1 cellular context compared by ENCODE assay signal in the genomic region with DNA sequence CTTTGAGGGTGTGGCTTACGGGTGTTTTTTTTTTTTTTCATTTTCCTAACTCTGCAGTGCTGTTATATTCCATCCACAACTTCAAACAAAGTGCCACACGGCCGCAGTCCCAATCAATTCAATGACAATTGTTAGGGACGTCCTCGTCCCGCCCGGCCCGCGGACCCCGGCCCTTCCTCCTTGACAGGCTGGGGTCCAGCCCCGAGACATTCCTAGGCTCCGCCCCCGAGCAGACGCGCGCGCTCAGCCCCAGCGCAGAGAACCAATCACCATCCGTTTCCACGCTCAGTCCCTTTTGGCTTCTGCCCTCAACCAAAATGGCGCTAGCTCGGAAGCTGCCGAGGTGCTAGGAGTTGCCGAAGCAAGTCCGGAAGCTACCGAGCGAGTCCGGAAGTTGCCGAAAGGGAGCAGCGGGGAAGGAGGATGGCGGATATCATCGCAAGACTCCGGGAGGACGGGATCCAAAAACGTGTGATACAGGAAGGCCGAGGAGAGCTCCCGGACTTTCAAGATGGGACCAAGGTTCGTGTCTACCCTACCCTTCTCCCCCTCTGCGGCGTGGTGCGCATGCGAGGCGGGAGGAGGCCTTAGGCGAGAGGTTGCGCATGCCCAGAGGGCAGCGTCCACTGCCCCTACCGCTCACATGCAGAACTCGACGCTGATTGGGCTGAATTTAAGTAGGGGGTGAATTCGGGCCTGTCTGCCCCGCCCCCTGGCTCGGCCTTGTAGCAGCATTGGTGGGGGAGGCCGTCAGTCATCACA.
TF ChIP-seq lines count a peak whose summit lies in the region.

Gene AIP (plus strand): TSS at position 291 of the 762 bp plus-strand sequence. CDS start 133 bp downstream, at position 424.

TF ChIP-seq in K562, 482 proteins besides CTCF, POLR2A, EP300 and RAD21 (continued from another document and continues in another):
- TF ChIP-seq, protein P1, sequence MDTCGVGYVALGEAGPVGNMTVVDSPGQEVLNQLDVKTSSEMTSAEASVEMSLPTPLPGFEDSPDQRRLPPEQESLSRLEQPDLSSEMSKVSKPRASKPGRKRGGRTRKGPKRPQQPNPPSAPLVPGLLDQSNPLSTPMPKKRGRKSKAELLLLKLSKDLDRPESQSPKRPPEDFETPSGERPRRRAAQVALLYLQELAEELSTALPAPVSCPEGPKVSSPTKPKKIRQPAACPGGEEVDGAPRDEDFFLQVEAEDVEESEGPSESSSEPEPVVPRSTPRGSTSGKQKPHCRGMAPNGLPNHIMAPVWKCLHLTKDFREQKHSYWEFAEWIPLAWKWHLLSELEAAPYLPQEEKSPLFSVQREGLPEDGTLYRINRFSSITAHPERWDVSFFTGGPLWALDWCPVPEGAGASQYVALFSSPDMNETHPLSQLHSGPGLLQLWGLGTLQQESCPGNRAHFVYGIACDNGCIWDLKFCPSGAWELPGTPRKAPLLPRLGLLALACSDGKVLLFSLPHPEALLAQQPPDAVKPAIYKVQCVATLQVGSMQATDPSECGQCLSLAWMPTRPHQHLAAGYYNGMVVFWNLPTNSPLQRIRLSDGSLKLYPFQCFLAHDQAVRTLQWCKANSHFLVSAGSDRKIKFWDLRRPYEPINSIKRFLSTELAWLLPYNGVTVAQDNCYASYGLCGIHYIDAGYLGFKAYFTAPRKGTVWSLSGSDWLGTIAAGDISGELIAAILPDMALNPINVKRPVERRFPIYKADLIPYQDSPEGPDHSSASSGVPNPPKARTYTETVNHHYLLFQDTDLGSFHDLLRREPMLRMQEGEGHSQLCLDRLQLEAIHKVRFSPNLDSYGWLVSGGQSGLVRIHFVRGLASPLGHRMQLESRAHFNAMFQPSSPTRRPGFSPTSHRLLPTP (IDR thresholded peaks at IDR 0.05; ENCODE audit: borderline replicate concordance, extremely low read depth, insufficient read length), result no peak
- TF ChIP-seq ILF3 (IDR thresholded peaks at IDR 0.05; ENCODE audit: borderline replicate concordance), result no peak
- TF ChIP-seq, protein P2, sequence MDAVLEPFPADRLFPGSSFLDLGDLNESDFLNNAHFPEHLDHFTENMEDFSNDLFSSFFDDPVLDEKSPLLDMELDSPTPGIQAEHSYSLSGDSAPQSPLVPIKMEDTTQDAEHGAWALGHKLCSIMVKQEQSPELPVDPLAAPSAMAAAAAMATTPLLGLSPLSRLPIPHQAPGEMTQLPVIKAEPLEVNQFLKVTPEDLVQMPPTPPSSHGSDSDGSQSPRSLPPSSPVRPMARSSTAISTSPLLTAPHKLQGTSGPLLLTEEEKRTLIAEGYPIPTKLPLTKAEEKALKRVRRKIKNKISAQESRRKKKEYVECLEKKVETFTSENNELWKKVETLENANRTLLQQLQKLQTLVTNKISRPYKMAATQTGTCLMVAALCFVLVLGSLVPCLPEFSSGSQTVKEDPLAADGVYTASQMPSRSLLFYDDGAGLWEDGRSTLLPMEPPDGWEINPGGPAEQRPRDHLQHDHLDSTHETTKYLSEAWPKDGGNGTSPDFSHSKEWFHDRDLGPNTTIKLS (IDR thresholded peaks at IDR 0.05; ENCODE audit: borderline replicate concordance, low read depth), result peak; percentile 90
- peak; percentile 46; the same call in 1 of the 2 replicates for TF ChIP-seq JUND (IDR thresholded peaks at IDR 0.05; ENCODE audit: borderline replicate concordance, low read depth, low read length)
- 0 out of 3 replicates have a peak, but pooled peaks have one; percentile 58 for TF ChIP-seq JUND (tag; IDR thresholded peaks at IDR 0.05; ENCODE audit: borderline replicate concordance, low read depth, low read length)
- peak; percentile 98 for TF ChIP-seq NR3C1 (CRISPR knock-in tag; IDR thresholded peaks at IDR 0.05)
- peak; percentile 95; the same call in 1 of the 2 replicates for TF ChIP-seq ZNF282 (CRISPR knock-in tag; IDR thresholded peaks at IDR 0.05)
- no peak for TF ChIP-seq HNRNPK (IDR thresholded peaks at IDR 0.05; ENCODE audit: low read depth, low read length, poor library complexity, severe bottlenecking)
- TF ChIP-seq, protein P3, sequence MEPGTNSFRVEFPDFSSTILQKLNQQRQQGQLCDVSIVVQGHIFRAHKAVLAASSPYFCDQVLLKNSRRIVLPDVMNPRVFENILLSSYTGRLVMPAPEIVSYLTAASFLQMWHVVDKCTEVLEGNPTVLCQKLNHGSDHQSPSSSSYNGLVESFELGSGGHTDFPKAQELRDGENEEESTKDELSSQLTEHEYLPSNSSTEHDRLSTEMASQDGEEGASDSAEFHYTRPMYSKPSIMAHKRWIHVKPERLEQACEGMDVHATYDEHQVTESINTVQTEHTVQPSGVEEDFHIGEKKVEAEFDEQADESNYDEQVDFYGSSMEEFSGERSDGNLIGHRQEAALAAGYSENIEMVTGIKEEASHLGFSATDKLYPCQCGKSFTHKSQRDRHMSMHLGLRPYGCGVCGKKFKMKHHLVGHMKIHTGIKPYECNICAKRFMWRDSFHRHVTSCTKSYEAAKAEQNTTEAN (CRISPR knock-in tag; IDR thresholded peaks at IDR 0.05), result peak; percentile 94; the same call in 1 of the 2 replicates
- no peak for TF ChIP-seq ILK (tag; IDR thresholded peaks at IDR 0.05; ENCODE audit: borderline replicate concordance, low read depth)
- no peak for TF ChIP-seq NELFE (IDR thresholded peaks at IDR 0.05; ENCODE audit: insufficient read depth, insufficient read length)
- TF ChIP-seq, protein P4, sequence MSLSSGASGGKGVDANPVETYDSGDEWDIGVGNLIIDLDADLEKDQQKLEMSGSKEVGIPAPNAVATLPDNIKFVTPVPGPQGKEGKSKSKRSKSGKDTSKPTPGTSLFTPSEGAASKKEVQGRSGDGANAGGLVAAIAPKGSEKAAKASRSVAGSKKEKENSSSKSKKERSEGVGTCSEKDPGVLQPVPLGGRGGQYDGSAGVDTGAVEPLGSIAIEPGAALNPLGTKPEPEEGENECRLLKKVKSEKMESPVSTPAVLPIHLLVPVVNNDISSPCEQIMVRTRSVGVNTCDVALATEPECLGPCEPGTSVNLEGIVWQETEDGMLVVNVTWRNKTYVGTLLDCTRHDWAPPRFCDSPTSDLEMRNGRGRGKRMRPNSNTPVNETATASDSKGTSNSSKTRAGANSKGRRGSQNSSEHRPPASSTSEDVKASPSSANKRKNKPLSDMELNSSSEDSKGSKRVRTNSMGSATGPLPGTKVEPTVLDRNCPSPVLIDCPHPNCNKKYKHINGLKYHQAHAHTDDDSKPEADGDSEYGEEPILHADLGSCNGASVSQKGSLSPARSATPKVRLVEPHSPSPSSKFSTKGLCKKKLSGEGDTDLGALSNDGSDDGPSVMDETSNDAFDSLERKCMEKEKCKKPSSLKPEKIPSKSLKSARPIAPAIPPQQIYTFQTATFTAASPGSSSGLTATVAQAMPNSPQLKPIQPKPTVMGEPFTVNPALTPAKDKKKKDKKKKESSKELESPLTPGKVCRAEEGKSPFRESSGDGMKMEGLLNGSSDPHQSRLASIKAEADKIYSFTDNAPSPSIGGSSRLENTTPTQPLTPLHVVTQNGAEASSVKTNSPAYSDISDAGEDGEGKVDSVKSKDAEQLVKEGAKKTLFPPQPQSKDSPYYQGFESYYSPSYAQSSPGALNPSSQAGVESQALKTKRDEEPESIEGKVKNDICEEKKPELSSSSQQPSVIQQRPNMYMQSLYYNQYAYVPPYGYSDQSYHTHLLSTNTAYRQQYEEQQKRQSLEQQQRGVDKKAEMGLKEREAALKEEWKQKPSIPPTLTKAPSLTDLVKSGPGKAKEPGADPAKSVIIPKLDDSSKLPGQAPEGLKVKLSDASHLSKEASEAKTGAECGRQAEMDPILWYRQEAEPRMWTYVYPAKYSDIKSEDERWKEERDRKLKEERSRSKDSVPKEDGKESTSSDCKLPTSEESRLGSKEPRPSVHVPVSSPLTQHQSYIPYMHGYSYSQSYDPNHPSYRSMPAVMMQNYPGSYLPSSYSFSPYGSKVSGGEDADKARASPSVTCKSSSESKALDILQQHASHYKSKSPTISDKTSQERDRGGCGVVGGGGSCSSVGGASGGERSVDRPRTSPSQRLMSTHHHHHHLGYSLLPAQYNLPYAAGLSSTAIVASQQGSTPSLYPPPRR (CRISPR knock-in tag; IDR thresholded peaks at IDR 0.05; ENCODE audit: borderline replicate concordance), result peak; percentile 97
- TF ChIP-seq, protein P5, sequence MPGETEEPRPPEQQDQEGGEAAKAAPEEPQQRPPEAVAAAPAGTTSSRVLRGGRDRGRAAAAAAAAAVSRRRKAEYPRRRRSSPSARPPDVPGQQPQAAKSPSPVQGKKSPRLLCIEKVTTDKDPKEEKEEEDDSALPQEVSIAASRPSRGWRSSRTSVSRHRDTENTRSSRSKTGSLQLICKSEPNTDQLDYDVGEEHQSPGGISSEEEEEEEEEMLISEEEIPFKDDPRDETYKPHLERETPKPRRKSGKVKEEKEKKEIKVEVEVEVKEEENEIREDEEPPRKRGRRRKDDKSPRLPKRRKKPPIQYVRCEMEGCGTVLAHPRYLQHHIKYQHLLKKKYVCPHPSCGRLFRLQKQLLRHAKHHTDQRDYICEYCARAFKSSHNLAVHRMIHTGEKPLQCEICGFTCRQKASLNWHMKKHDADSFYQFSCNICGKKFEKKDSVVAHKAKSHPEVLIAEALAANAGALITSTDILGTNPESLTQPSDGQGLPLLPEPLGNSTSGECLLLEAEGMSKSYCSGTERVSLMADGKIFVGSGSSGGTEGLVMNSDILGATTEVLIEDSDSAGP (CRISPR knock-in tag; IDR thresholded peaks at IDR 0.05), result peak; percentile 78; the same call in 1 of the 2 replicates
- 0 out of 2 replicates have a peak, but pooled peaks have one; percentile 38 for TF ChIP-seq MECOM (CRISPR knock-in tag; IDR thresholded peaks at IDR 0.05)
- TF ChIP-seq EWSR1 (IDR thresholded peaks at IDR 0.05; ENCODE audit: borderline replicate concordance, low read depth, partially characterized antibody), result no peak
- TF ChIP-seq, protein P6, sequence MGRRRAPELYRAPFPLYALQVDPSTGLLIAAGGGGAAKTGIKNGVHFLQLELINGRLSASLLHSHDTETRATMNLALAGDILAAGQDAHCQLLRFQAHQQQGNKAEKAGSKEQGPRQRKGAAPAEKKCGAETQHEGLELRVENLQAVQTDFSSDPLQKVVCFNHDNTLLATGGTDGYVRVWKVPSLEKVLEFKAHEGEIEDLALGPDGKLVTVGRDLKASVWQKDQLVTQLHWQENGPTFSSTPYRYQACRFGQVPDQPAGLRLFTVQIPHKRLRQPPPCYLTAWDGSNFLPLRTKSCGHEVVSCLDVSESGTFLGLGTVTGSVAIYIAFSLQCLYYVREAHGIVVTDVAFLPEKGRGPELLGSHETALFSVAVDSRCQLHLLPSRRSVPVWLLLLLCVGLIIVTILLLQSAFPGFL (CRISPR knock-in tag; IDR thresholded peaks at IDR 0.05), result no peak
- no peak; the same call in 1 of the 2 replicates for TF ChIP-seq DPF2 (IDR thresholded peaks at IDR 0.05)
- TF ChIP-seq NFXL1 (CRISPR knock-in tag; IDR thresholded peaks at IDR 0.05), result no peak
- TF ChIP-seq U2AF2 (optimal IDR thresholded peaks at IDR 0.05; ENCODE audit: low read depth, low read length), result no peak
- TF ChIP-seq ZNF57 (CRISPR knock-in tag; IDR thresholded peaks at IDR 0.05), result no peak
- TF ChIP-seq, protein P7, sequence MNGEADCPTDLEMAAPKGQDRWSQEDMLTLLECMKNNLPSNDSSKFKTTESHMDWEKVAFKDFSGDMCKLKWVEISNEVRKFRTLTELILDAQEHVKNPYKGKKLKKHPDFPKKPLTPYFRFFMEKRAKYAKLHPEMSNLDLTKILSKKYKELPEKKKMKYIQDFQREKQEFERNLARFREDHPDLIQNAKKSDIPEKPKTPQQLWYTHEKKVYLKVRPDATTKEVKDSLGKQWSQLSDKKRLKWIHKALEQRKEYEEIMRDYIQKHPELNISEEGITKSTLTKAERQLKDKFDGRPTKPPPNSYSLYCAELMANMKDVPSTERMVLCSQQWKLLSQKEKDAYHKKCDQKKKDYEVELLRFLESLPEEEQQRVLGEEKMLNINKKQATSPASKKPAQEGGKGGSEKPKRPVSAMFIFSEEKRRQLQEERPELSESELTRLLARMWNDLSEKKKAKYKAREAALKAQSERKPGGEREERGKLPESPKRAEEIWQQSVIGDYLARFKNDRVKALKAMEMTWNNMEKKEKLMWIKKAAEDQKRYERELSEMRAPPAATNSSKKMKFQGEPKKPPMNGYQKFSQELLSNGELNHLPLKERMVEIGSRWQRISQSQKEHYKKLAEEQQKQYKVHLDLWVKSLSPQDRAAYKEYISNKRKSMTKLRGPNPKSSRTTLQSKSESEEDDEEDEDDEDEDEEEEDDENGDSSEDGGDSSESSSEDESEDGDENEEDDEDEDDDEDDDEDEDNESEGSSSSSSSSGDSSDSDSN (IDR thresholded peaks at IDR 0.05; ENCODE audit: borderline replicate concordance in 1 of 2, low read depth in 2 of 2, low read length in 2 of 2), result no peak
- no peak for TF ChIP-seq ZEB2 (IDR thresholded peaks at IDR 0.05)
- TF ChIP-seq NFRKB (IDR thresholded peaks at IDR 0.05; ENCODE audit: low read depth), result peak; percentile 93
- no peak for TF ChIP-seq BACH1 (tag; IDR thresholded peaks at IDR 0.05)
- TF ChIP-seq CBFA2T2 (conservative IDR thresholded peaks at IDR 0.05), result no peak
- no peak for TF ChIP-seq ZNF707 (CRISPR knock-in tag; conservative IDR thresholded peaks at IDR 0.05)
- peak; percentile 81 for TF ChIP-seq CREM (IDR thresholded peaks at IDR 0.05; ENCODE audit: low read depth)
- peak in 1 of 2 experiments; percentile 6; a peak in 1 of 4 replicates for TF ChIP-seq HDAC1 (IDR thresholded peaks at IDR 0.05)
